10 cellular contexts compared by ENCODE assay signal in the genomic region with DNA sequence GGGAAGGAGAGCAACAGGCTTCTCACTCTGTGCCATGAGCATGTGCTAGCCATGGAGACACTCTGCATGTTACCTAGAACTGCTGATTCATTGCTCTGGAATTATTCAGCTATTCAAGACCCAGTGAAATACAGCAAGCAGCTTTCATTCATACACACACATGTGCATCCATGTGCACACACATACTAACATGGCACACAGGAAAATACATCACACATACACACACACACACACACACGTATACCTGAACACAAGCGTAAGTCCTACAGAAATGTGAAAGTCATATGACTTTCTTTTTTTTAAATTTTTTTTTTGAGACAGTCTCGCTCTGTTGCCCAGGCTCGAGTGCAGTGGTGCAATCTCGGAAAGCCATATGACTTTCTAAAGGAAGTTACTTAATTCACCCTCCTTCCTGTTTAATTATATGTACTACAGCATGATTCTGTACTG.
DNase-seq lines count a peak whose midpoint lies in the region; ATAC-seq and TF ChIP-seq lines count a peak whose summit lies in the region.
"Had no signal": no experiment of that assay in that cellular context is flagged by ENCODE, and none has a peak within 500 bp of the region (broad histone marks: within the 10 kb centered on the region; RNA-seq: fewer than 3 reads in every experiment).

No MANE protein-coding gene starts in this region.

- TF ChIP-seq CTCF in brain microvascular endothelial cell (IDR thresholded peaks at IDR 0.05; ENCODE audit: low read depth, low read length, missing control alignments) (no peak), mucosa of descending colon (IDR thresholded peaks at IDR 0.05) (no peak)

- no peak overlapping the region for H3K27ac ChIP-seq in brain microvascular endothelial cell
- H3K27ac ChIP-seq in CD8-positive, alpha-beta memory T cell (ENCODE audit: low read depth, low read length): no peak overlapping the region

- ATAC-seq in mucosa of descending colon: peak; percentile 31
- no peak for ATAC-seq in activated naive CD4-positive, alpha-beta T cell treated with anti-CD3 and anti-CD28 coated beads, Interleukin-2, amount 50 U/mL, for 72 hours

- H3K36me3 ChIP-seq in brain microvascular endothelial cell (replicated peaks) (no peaks in the 10 kb centered on the region), mucosa of descending colon (ENCODE audit: low read depth) (no peaks in the 10 kb centered on the region)
- no peaks in the 10 kb centered on the region for H3K36me3 ChIP-seq in CD8-positive, alpha-beta memory T cell (ENCODE audit: insufficient read depth, low read length)

- H3K4me1 Mint-ChIP-seq in CD8-positive, alpha-beta memory T cell: peaks cover 0 to 4% (median 3%) of the 10 kb centered on the region in 3 donors
- H3K4me1 Mint-ChIP-seq: activated naive CD8-positive, alpha-beta T cell treated with anti-CD3 and anti-CD28 coated beads, Interleukin-2, amount 10 ng/mL, durations not matched to agents 7 days and 5 days had no signal

- H3K27me3 ChIP-seq in brain microvascular endothelial cell (replicated peaks): no peaks in the 10 kb centered on the region
- peaks cover 5% of the 10 kb centered on the region for H3K27me3 ChIP-seq in CD8-positive, alpha-beta memory T cell (ENCODE audit: insufficient read depth, low read length, poor library complexity, severe bottlenecking)

- no peaks in the 10 kb centered on the region for H3K9me3 ChIP-seq in mucosa of descending colon
- H3K9me3 ChIP-seq in CD8-positive, alpha-beta memory T cell (ENCODE audit: low read length): no peaks in the 10 kb centered on the region

- H3K4me3 ChIP-seq in brain microvascular endothelial cell (ENCODE audit: low read depth, low read length) (no peak overlapping the region), mucosa of descending colon (no peak overlapping the region)
- H3K4me3 ChIP-seq in CD8-positive, alpha-beta memory T cell (ENCODE audit: low read length): no peak overlapping the region

- POLR2A ChIA-PET in CD8-positive, alpha-beta memory T cell (lab: Charles Lee): no interaction called here

- H3K36me3 Mint-ChIP-seq in CD8-positive, alpha-beta memory T cell: no peaks in the 10 kb centered on the region
- no peaks in the 10 kb centered on the region for H3K36me3 Mint-ChIP-seq in activated naive CD4-positive, alpha-beta T cell treated with anti-CD3 and anti-CD28 coated beads, Interleukin-2, amount 50 U/mL, for 72 hours
- H3K36me3 Mint-ChIP-seq: activated naive CD8-positive, alpha-beta T cell treated with anti-CD3 and anti-CD28 coated beads, Interleukin-2, amount 10 ng/mL, durations not matched to agents 7 days and 5 days had no signal

- no peak for TF ChIP-seq EP300 in Ishikawa (IDR thresholded peaks at IDR 0.05; ENCODE audit: borderline replicate concordance)

- DNase-seq in EL (peak; percentile 54), brain microvascular endothelial cell (peak; percentile 43), mucosa of descending colon (no peak), NCI-H345 (lab: John Stamatoyannopoulos, UW) (no peak), GM19238 (ENCODE audit: insufficient read length, low spot score) (no peak)
- DNase-seq in CD8-positive, alpha-beta memory T cell: no peak
- DNase-seq in activated naive CD4-positive, alpha-beta T cell treated with anti-CD3 and anti-CD28 coated beads, Interleukin-2, amount 50 U/mL, for 72 hours (ENCODE audit: low spot score in 2 of 2): no peak
- DNase-seq: activated naive CD8-positive, alpha-beta T cell treated with anti-CD3 and anti-CD28 coated beads, Interleukin-2, amount 10 ng/mL, durations not matched to agents 7 days and 5 days; SHP77 had no signal

- H3K27ac Mint-ChIP-seq in CD8-positive, alpha-beta memory T cell: peak overlapping the region in 1 of 8 donors; percentile 65
- H3K27ac Mint-ChIP-seq in activated naive CD4-positive, alpha-beta T cell treated with anti-CD3 and anti-CD28 coated beads, Interleukin-2, amount 50 U/mL, for 72 hours: no peak overlapping the region
- H3K27ac Mint-ChIP-seq: activated naive CD8-positive, alpha-beta T cell treated with anti-CD3 and anti-CD28 coated beads, Interleukin-2, amount 10 ng/mL, durations not matched to agents 7 days and 5 days had no signal

- intact Hi-C loops in mucosa of descending colon (cut with DNase I, micrococcal nuclease): no loop called here

- in situ Hi-C loops in brain microvascular endothelial cell (cut with HindIII; ENCODE audit: low pct_ligation_motif_present, low sequenced_read_pairs): no loop called here

- TF ChIP-seq RAD21 in Ishikawa (IDR thresholded peaks at IDR 0.05; ENCODE audit: low read depth): no peak

- CTCF ChIA-PET in CD8-positive, alpha-beta memory T cell (lab: Charles Lee): no interaction called here

- H3K4me3 Mint-ChIP-seq in CD8-positive, alpha-beta memory T cell: no peak overlapping the region
- H3K4me3 Mint-ChIP-seq: activated naive CD8-positive, alpha-beta T cell treated with anti-CD3 and anti-CD28 coated beads, Interleukin-2, amount 10 ng/mL, durations not matched to agents 7 days and 5 days had no signal

- no peaks in the 10 kb centered on the region for H3K4me1 ChIP-seq in mucosa of descending colon (ENCODE audit: low read depth)
- H3K4me1 ChIP-seq in CD8-positive, alpha-beta memory T cell (ENCODE audit: insufficient read depth, low read length): no peaks in the 10 kb centered on the region

- peaks cover 1 to 2% of the 10 kb centered on the region in 2 donors for H3K27me3 Mint-ChIP-seq in CD8-positive, alpha-beta memory T cell

- H3K9me3 Mint-ChIP-seq in CD8-positive, alpha-beta memory T cell: no peaks in the 10 kb centered on the region
- no peaks in the 10 kb centered on the region for H3K9me3 Mint-ChIP-seq in activated naive CD4-positive, alpha-beta T cell treated with anti-CD3 and anti-CD28 coated beads, Interleukin-2, amount 50 U/mL, for 72 hours
- H3K9me3 Mint-ChIP-seq: activated naive CD8-positive, alpha-beta T cell treated with anti-CD3 and anti-CD28 coated beads, Interleukin-2, amount 10 ng/mL, durations not matched to agents 7 days and 5 days had no signal

TF ChIP-seq in Ishikawa, 13 proteins besides CTCF, POLR2A, EP300 and RAD21:
- peak; percentile 72 for TF ChIP-seq CEBPB (IDR thresholded peaks at IDR 0.05)
- no peak for TF ChIP-seq FOXM1 (IDR thresholded peaks at IDR 0.05; ENCODE audit: borderline replicate concordance, low read depth)
- TF ChIP-seq, protein P1, sequence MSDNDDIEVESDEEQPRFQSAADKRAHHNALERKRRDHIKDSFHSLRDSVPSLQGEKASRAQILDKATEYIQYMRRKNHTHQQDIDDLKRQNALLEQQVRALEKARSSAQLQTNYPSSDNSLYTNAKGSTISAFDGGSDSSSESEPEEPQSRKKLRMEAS (IDR thresholded peaks at IDR 0.05): 0 out of 2 replicates have a peak, but pooled peaks have one; percentile 51
TF ChIP-seq in Ishikawa: peak in this region for 2.

Comparison
In these comparisons a context has a peak if more than half of its experiments do, and no peak if none do; other contexts are left out.
1. DNase-seq: peak in EL (single experiment) and brain microvascular endothelial cell (single experiment); none in mucosa of descending colon (0 of 3), CD8-positive, alpha-beta memory T cell (0 of 5), activated naive CD4-positive, alpha-beta T cell treated with anti-CD3 and anti-CD28 coated beads, Interleukin-2, amount 50 U/mL, for 72 hours (0 of 2), NCI-H345 (single experiment) and GM19238 (single experiment).